Comparison of ENCODE assay signal across 8 cellular contexts in genomic region chr6:27867941-27868705, GRCh38. TPM values are rescaled to one million over a fixed set of nuclear protein-coding genes. Genes with fewer than 3 reads are reported as not detected.
DNase-seq lines count a peak whose midpoint lies in the region; ATAC-seq and TF ChIP-seq lines count a peak whose summit lies in the region.

No MANE protein-coding gene starts in this region.

- H3K9me2 ChIP-seq in SK-N-SH, result no peaks in the 10 kb centered on the region

- no peak overlapping the region for H2BK120ac ChIP-seq in trophoblast cell (ENCODE audit: insufficient read depth, low read length, poor library complexity)

- H3K9me3 ChIP-seq in SK-N-SH, result no peaks in the 10 kb centered on the region
- H3K9me3 ChIP-seq in trophoblast cell (ENCODE audit: insufficient read depth, low read depth, low read length), result peaks cover 4% of the 10 kb centered on the region

- TF ChIP-seq EP300 in SK-N-SH (IDR thresholded peaks at IDR 0.05; ENCODE audit: borderline replicate concordance in 1 of 2, low read depth in 1 of 2, low read length in 1 of 2), result no peak

- H3K4me2 ChIP-seq in SK-N-SH, result peak overlapping the region; percentile 76
- H3K4me2 ChIP-seq in trophoblast cell (ENCODE audit: low read length), result peak overlapping the region; percentile 98

- H3K9me3 Mint-ChIP-seq in central memory CD8-positive, alpha-beta T cell, result peaks cover 5% of the 10 kb centered on the region

- peak overlapping the region; percentile 75 for H2AFZ ChIP-seq in SK-N-SH (ENCODE audit: low read depth)
- no peak overlapping the region for H2AFZ ChIP-seq in trophoblast cell (ENCODE audit: insufficient read depth, low read length, poor library complexity)

- H2BK5ac ChIP-seq in trophoblast cell (ENCODE audit: low read depth, low read length, poor library complexity), result no peak overlapping the region

- H2BK12ac ChIP-seq in trophoblast cell (ENCODE audit: low read length), result no peak overlapping the region

- H4K91ac ChIP-seq in trophoblast cell (ENCODE audit: low read depth, low read length), result no peak overlapping the region

- no peak overlapping the region for H4K8ac ChIP-seq in trophoblast cell (ENCODE audit: low read depth, low read length)

- H3K27me3 ChIP-seq in SK-N-SH (ENCODE audit: insufficient read depth) (no peaks in the 10 kb centered on the region), trophoblast cell (ENCODE audit: insufficient read depth, low read length) (no peaks in the 10 kb centered on the region)

- H3K27ac Mint-ChIP-seq in central memory CD8-positive, alpha-beta T cell (ENCODE audit: low read depth), result peak overlapping the region; percentile 98

- H3K23ac ChIP-seq in trophoblast cell (ENCODE audit: low read length), result no peak overlapping the region

- H3K27ac ChIP-seq in SK-N-SH (ENCODE audit: low read depth in 2 of 2, low read length in 1 of 2) (peak overlapping the region; percentile 80 to 97), trophoblast cell (ENCODE audit: low read depth, low read length) (no peak overlapping the region)

- peak overlapping the region; percentile 90 for H3K4me3 Mint-ChIP-seq in central memory CD8-positive, alpha-beta T cell

- no peaks in the 10 kb centered on the region for H3K27me3 Mint-ChIP-seq in central memory CD8-positive, alpha-beta T cell

- no peak for TF ChIP-seq RAD21 in SK-N-SH (IDR thresholded peaks at IDR 0.05; ENCODE audit: low read length)

- peaks cover 19% of the 10 kb centered on the region for H3K79me1 ChIP-seq in trophoblast cell (ENCODE audit: low read length)

- H3F3A ChIP-seq in SK-N-SH (replicated peaks; ENCODE audit: insufficient read depth), result peaks cover 41% of the 10 kb centered on the region

- H3K36me3 ChIP-seq in SK-N-SH (replicated peaks in 1 of 2; ENCODE audit: control insufficient read depth in 1 of 2, insufficient read depth in 2 of 2, low read length in 1 of 2), result no peaks in the 10 kb centered on the region
- no peaks in the 10 kb centered on the region for H3K36me3 ChIP-seq in trophoblast cell (ENCODE audit: control insufficient read depth in 1 of 2, insufficient read depth in 2 of 2, low read length in 2 of 2)

- CTCF ChIA-PET in SK-N-SH (lab: Yijun Ruan, JAX), result interaction anchor here (1.0 to 1.1 kb wide), 2 partner anchors 27 to 44 kb away, joined by 3 read pairs; no protein-coding TSS in a partner anchor

- WGBS in SK-N-SH (ENCODE audit: low lambda C conversion rate), result 95% methylated on average over 4 of the region's 4 CpGs
- WGBS in trophoblast cell (ENCODE audit: extremely low coverage, insufficient coverage, insufficient read length), result no CpG with 5 or more reads among the region's 4 CpGs

- no peaks in the 10 kb centered on the region for H4K20me1 ChIP-seq in SK-N-SH (ENCODE audit: insufficient read depth)

- DNase-seq in SK-N-SH, result no peak
- DNase-seq in NCI-H345 treated with DMSO at 0.1 percent for 48 hours (lab: John Stamatoyannopoulos, UW; ENCODE audit: unreplicated experiment), result peak; percentile 33
- DNase-seq in central memory CD8-positive, alpha-beta T cell (ENCODE audit: low spot score in 2 of 2), result no peak
- no peak for DNase-seq in trophoblast cell
- DNase-seq in NCI-H1436 (lab: John Stamatoyannopoulos, UW), result no peak

- H3K4me3 ChIP-seq in SK-N-SH (ENCODE audit: low read depth in 2 of 2, low read length in 1 of 2) (peak overlapping the region in 1 of 2 experiments; percentile 47; a peak in 1 of 4 replicates), trophoblast cell (ENCODE audit: low read depth, low read length) (no peak overlapping the region)

- H4K12ac ChIP-seq in trophoblast cell (ENCODE audit: low read depth, low read length), result no peak overlapping the region

- ATAC-seq in SK-N-SH treated with all-trans-retinoic acid at 6 μM for 48 hours, result no peak
- no peak for ATAC-seq in central memory CD8-positive, alpha-beta T cell (replicated peaks; ENCODE audit: extremely low read depth, poor library complexity, severe bottlenecking)
- no peak for ATAC-seq in HG03432 (IDR thresholded peaks at IDR 0.05; ENCODE audit: unreplicated experiment)
- ATAC-seq in HG03159 (IDR thresholded peaks at IDR 0.05; ENCODE audit: unreplicated experiment), result no peak

- H2AK5ac ChIP-seq in trophoblast cell (ENCODE audit: low read length), result no peak overlapping the region

- POLR2A ChIA-PET in SK-N-SH (lab: Yijun Ruan, JAX), result interaction anchor here (0.6 to 11.4 kb wide), 21 partner anchors 9 to 1847 kb away, joined by 3 to 578 read pairs (median 11); a partner anchor contains a TSS

- no peaks in the 10 kb centered on the region for H3K79me2 ChIP-seq in SK-N-SH (ENCODE audit: insufficient read depth)
- H3K79me2 ChIP-seq in trophoblast cell (ENCODE audit: control insufficient read depth, insufficient read depth, low read length, poor library complexity), result peaks cover 7% of the 10 kb centered on the region

- H3K18ac ChIP-seq in trophoblast cell (ENCODE audit: low read length), result no peak overlapping the region

- peaks cover 46% of the 10 kb centered on the region for H3K36me3 Mint-ChIP-seq in central memory CD8-positive, alpha-beta T cell (ENCODE audit: insufficient read depth)

- H3K4me1 Mint-ChIP-seq in central memory CD8-positive, alpha-beta T cell, result peaks cover 58% of the 10 kb centered on the region

- H3K4ac ChIP-seq in trophoblast cell (ENCODE audit: low read depth, low read length), result no peak overlapping the region

- TF ChIP-seq CTCF in SK-N-SH (IDR thresholded peaks at IDR 0.05), result no peak

- no peak overlapping the region for H3K14ac ChIP-seq in trophoblast cell (ENCODE audit: low read length)

- H3K4me1 ChIP-seq in SK-N-SH (ENCODE audit: control insufficient read depth in 1 of 2, insufficient read depth in 2 of 2, low read depth in 1 of 2, low read length in 1 of 2), result peaks cover 0 to 23% of the 10 kb centered on the region in 2 experiments; a peak in 3 of 4 replicates
- H3K4me1 ChIP-seq in trophoblast cell (ENCODE audit: control insufficient read depth in 1 of 2, insufficient read depth in 2 of 2, low read length in 2 of 2), result peaks cover 2 to 8% of the 10 kb centered on the region in 2 experiments

- peak overlapping the region; percentile 92 for H3K9ac ChIP-seq in SK-N-SH
- H3K9ac ChIP-seq in trophoblast cell (ENCODE audit: low read length), result no peak overlapping the region

TF ChIP-seq in SK-N-SH, 30 proteins besides CTCF, POLR2A, EP300 and RAD21:
- TF ChIP-seq PBX3 (IDR thresholded peaks at IDR 0.05), result no peak
- no peak for TF ChIP-seq ZBTB33 (IDR thresholded peaks at IDR 0.05; ENCODE audit: borderline replicate concordance, low read depth)
- TF ChIP-seq TCF12 (IDR thresholded peaks at IDR 0.05), result no peak

TF ChIP-seq in SK-N-SH treated with all-trans-retinoic acid at 6 μM for 48 hours, 23 proteins besides CTCF, POLR2A, EP300 and RAD21 (continues in another document):
- TF ChIP-seq ISL1 (CRISPR knock-in tag; IDR thresholded peaks at IDR 0.05) (no peak), ZC3H10 (CRISPR knock-in tag; IDR thresholded peaks at IDR 0.05) (no peak), GLIS3 (CRISPR knock-in tag; IDR thresholded peaks at IDR 0.05) (no peak), POU6F1 (CRISPR knock-in tag; IDR thresholded peaks at IDR 0.05; ENCODE audit: borderline replicate concordance, low read depth) (no peak), ZFP3 (CRISPR knock-in tag; IDR thresholded peaks at IDR 0.05) (no peak), TSHZ2 (CRISPR knock-in tag; IDR thresholded peaks at IDR 0.05) (no peak), TOX (CRISPR knock-in tag; IDR thresholded peaks at IDR 0.05; ENCODE audit: borderline replicate concordance) (no peak), ESRRG (CRISPR knock-in tag; IDR thresholded peaks at IDR 0.05) (no peak)

RNA-seq across cellular contexts. Expression of gene OR2B2, which starts 44.1 kb away (rescaled TPM):
- polyA plus RNA-seq in SK-N-SH (2012; rRNA removed), result not detected in 2 replicates
- polyA plus RNA-seq in SK-N-SH (2012; cell fraction: cytosol; rRNA removed), result not detected in 2 replicates
- not detected in 2 replicates for polyA plus RNA-seq in SK-N-SH (2012; cell fraction: nucleus; rRNA removed)
- not detected in 2 replicates for polyA plus RNA-seq in trophoblast cell (2013)
